ENCODE assay signal across 1 cellular context in genomic region chr17:40464392-40464855, GRCh38.
TF ChIP-seq lines count a peak whose summit lies in the region.

No MANE protein-coding gene starts in this region.

TF ChIP-seq in endothelial cell of umbilical vein, 7 proteins besides CTCF, POLR2A, EP300 and RAD21:
- TF ChIP-seq MAX (IDR thresholded peaks at IDR 0.05; ENCODE audit: insufficient read depth, insufficient read length): no peak
- TF ChIP-seq JUN (IDR thresholded peaks at IDR 0.05; ENCODE audit: borderline replicate concordance, insufficient read depth, insufficient read length, low read depth): no peak
- no peak for TF ChIP-seq FOS (IDR thresholded peaks at IDR 0.05; ENCODE audit: borderline replicate concordance, insufficient read depth, low read length)
